8 cellular contexts compared by ENCODE assay signal in the genomic region with DNA sequence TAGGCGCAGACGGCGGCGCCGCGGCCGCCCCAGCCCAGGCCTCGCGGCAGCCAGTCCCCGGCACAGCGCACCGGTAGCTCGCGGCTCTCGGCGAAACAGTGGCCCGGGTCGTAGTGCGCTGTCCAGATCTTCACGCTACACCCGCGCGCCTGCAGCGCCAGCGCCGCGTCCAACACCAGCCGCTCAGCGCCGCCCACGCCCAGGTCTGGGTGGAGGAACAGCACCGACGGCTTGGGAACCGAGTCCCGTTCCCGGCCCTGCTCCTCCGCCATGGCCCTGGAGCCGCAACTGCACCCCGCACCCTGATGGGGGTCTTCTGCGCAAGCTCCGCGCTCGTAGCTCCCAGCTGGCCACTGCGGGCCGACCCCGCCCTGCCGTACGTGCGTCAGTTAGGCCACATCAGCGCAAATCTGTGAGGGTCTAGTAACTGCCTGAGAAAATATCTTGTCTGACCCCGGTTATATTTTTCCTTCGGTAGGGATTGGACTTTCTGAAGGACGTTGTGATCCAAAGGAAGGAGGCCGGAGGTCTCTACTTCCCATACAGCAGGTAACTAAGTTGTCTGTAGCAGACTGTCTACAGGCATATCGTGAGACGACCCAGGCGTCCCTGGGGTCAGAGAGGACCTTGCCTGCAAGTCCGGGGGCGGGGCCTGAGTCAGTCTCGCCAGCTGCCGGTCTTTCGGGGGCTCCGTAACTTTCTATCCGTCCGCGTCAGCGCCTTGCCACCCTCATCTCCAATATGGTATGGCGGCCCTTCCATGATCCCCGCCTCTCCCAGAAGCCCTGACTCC. TPM values are rescaled to one million over a fixed set of nuclear protein-coding genes. Genes with fewer than 3 reads are reported as not detected.
DNase-seq lines count a peak whose midpoint lies in the region; ATAC-seq and TF ChIP-seq lines count a peak whose summit lies in the region.

A gene with protein sequence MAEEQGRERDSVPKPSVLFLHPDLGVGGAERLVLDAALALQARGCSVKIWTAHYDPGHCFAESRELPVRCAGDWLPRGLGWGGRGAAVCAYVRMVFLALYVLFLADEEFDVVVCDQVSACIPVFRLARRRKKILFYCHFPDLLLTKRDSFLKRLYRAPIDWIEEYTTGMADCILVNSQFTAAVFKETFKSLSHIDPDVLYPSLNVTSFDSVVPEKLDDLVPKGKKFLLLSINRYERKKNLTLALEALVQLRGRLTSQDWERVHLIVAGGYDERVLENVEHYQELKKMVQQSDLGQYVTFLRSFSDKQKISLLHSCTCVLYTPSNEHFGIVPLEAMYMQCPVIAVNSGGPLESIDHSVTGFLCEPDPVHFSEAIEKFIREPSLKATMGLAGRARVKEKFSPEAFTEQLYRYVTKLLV (minus strand): TSS at position 320 of the 793 bp plus-strand sequence. CDS start 48 bp downstream, at position 272.
A gene (plus strand): TSS at position 660 of the 793 bp plus-strand sequence. CDS start 82 bp downstream, at position 742.

- CTCF ChIA-PET in SK-N-SH (lab: Yijun Ruan, JAX) = interaction anchor here (0.9 to 3.5 kb wide), 5 partner anchors 11 to 58 kb away, joined by 3 to 33 read pairs (median 8); no protein-coding TSS in a partner anchor

- H3K36me3 ChIP-seq in SK-N-SH (replicated peaks in 1 of 2; ENCODE audit: control insufficient read depth in 1 of 2, insufficient read depth in 2 of 2, low read length in 1 of 2) = peaks cover 42 to 44% of the 10 kb centered on the region in 2 experiments
- peaks cover 14% of the 10 kb centered on the region for H3K36me3 ChIP-seq in suprapubic skin

- H3K4me3 ChIP-seq in SK-N-SH (ENCODE audit: low read depth in 2 of 2, low read length in 1 of 2) (peak within 1 kb of the TSS; percentile 91 to 99), suprapubic skin (peak within 1 kb of the TSS; percentile 86)

- H3F3A ChIP-seq in SK-N-SH (replicated peaks; ENCODE audit: insufficient read depth) = peaks cover 8% of the 10 kb centered on the region

- H4K20me1 ChIP-seq in SK-N-SH (ENCODE audit: insufficient read depth) = peaks cover 45% of the 10 kb centered on the region

- WGBS in SK-N-SH (ENCODE audit: low lambda C conversion rate) = 0% methylated on average over 15 of the region's 69 CpGs
- WGBS in suprapubic skin = under 1% methylated on average over 23 of the region's 69 CpGs

- peaks cover 37% of the 10 kb centered on the region for H3K36me3 Mint-ChIP-seq in activated naive CD4-positive, alpha-beta T cell treated with anti-CD3 and anti-CD28 coated beads, Interleukin-2, amount 50 U/mL, for 24 hours

- TF ChIP-seq EP300 in SK-N-SH (IDR thresholded peaks at IDR 0.05; ENCODE audit: borderline replicate concordance in 1 of 2, low read depth in 1 of 2, low read length in 1 of 2) (no peak), suprapubic skin (IDR thresholded peaks at IDR 0.05) (no peak)

- H3K4me1 ChIP-seq in SK-N-SH (ENCODE audit: control insufficient read depth in 1 of 2, insufficient read depth in 2 of 2, low read depth in 1 of 2, low read length in 1 of 2) (peaks cover 11 to 12% of the 10 kb centered on the region in 2 experiments), suprapubic skin (peaks cover 49% of the 10 kb centered on the region)

- no peaks in the 10 kb centered on the region for H3K9me3 ChIP-seq in SK-N-SH
- H3K9me3 ChIP-seq in suprapubic skin = no peaks in the 10 kb centered on the region

- peak within 1 kb of the TSS; percentile 99 for H3K4me3 Mint-ChIP-seq in activated naive CD4-positive, alpha-beta T cell treated with anti-CD3 and anti-CD28 coated beads, Interleukin-2, amount 50 U/mL, for 24 hours

- ATAC-seq in HG02571 (IDR thresholded peaks at IDR 0.05; ENCODE audit: unreplicated experiment) = peak; percentile 89

- no peak for TF ChIP-seq RAD21 in SK-N-SH (IDR thresholded peaks at IDR 0.05; ENCODE audit: low read length)

- H3K27me3 ChIP-seq in SK-N-SH (ENCODE audit: insufficient read depth) (no peaks in the 10 kb centered on the region), suprapubic skin (no peaks in the 10 kb centered on the region)

- TF ChIP-seq POLR2A in suprapubic skin (IDR thresholded peaks at IDR 0.05) = peak in 1 of 2 donors; percentile 55

- H2AFZ ChIP-seq in SK-N-SH (ENCODE audit: low read depth) = peak within 1 kb of the TSS; percentile 89

- H3K27ac Mint-ChIP-seq in activated naive CD4-positive, alpha-beta T cell treated with anti-CD3 and anti-CD28 coated beads, Interleukin-2, amount 50 U/mL, for 24 hours = peak within 1 kb of the TSS; percentile 100

- peaks cover 95% of the 10 kb centered on the region for H3K79me2 ChIP-seq in SK-N-SH (ENCODE audit: insufficient read depth)

- TF ChIP-seq CTCF in SK-N-SH (IDR thresholded peaks at IDR 0.05) (no peak), suprapubic skin (IDR thresholded peaks at IDR 0.05) (no peak)

- POLR2A ChIA-PET in SK-N-SH (lab: Yijun Ruan, JAX) = interaction anchor here (0.6 to 1.2 kb wide), 6 partner anchors 10 to 850 kb away, joined by 3 to 5 read pairs (median 4); a partner anchor contains a TSS

- DNase-seq in GM04504 (ENCODE audit: low read depth) (peak; percentile 87), NCI-H1048 (lab: John Stamatoyannopoulos, UW) (peak; percentile 82), SK-N-SH (peak; percentile 97), globus pallidus (ENCODE audit: low spot score) (peak; percentile 93), nucleus accumbens (lab: John Stamatoyannopoulos, UW) (peak; percentile 77 to 97 (median 92)), suprapubic skin (ENCODE audit: low spot score in 2 of 2) (peak; percentile 95 to 98)

- no peaks in the 10 kb centered on the region for H3K27me3 Mint-ChIP-seq in activated naive CD4-positive, alpha-beta T cell treated with anti-CD3 and anti-CD28 coated beads, Interleukin-2, amount 50 U/mL, for 24 hours

- H3K4me1 Mint-ChIP-seq in activated naive CD4-positive, alpha-beta T cell treated with anti-CD3 and anti-CD28 coated beads, Interleukin-2, amount 50 U/mL, for 24 hours = peaks cover 79% of the 10 kb centered on the region

- H3K27ac ChIP-seq in SK-N-SH (ENCODE audit: low read depth in 2 of 2, low read length in 1 of 2) (peak within 1 kb of the TSS; percentile 97 to 99), suprapubic skin (peak within 1 kb of the TSS; percentile 89)

- H3K9me3 Mint-ChIP-seq in activated naive CD4-positive, alpha-beta T cell treated with anti-CD3 and anti-CD28 coated beads, Interleukin-2, amount 50 U/mL, for 24 hours = no peaks in the 10 kb centered on the region

- no peaks in the 10 kb centered on the region for H3K9me2 ChIP-seq in SK-N-SH

- peak within 1 kb of the TSS; percentile 89 for H3K4me2 ChIP-seq in SK-N-SH

- peak within 1 kb of the TSS; percentile 98 for H3K9ac ChIP-seq in SK-N-SH

TF ChIP-seq in SK-N-SH, 30 proteins besides CTCF, POLR2A, EP300 and RAD21 (continues in another document):
- TF ChIP-seq MXI1 (IDR thresholded peaks at IDR 0.05; ENCODE audit: low read depth, low read length) (peak; percentile 62), POLR2AphosphoS5 (IDR thresholded peaks at IDR 0.05; ENCODE audit: low read depth, low read length) (peak; percentile 94), FOXM1 (IDR thresholded peaks at IDR 0.05; ENCODE audit: low read depth) (0 out of 2 replicates have a peak, but pooled peaks have one; percentile 18), FOXJ3 (CRISPR knock-in tag; IDR thresholded peaks at IDR 0.05) (no peak), CHD2 (IDR thresholded peaks at IDR 0.05; ENCODE audit: low read length, partially characterized antibody) (no peak), YY1 (IDR thresholded peaks at IDR 0.05; ENCODE audit: low read depth) (peak; percentile 83)
- TF ChIP-seq, protein P1, sequence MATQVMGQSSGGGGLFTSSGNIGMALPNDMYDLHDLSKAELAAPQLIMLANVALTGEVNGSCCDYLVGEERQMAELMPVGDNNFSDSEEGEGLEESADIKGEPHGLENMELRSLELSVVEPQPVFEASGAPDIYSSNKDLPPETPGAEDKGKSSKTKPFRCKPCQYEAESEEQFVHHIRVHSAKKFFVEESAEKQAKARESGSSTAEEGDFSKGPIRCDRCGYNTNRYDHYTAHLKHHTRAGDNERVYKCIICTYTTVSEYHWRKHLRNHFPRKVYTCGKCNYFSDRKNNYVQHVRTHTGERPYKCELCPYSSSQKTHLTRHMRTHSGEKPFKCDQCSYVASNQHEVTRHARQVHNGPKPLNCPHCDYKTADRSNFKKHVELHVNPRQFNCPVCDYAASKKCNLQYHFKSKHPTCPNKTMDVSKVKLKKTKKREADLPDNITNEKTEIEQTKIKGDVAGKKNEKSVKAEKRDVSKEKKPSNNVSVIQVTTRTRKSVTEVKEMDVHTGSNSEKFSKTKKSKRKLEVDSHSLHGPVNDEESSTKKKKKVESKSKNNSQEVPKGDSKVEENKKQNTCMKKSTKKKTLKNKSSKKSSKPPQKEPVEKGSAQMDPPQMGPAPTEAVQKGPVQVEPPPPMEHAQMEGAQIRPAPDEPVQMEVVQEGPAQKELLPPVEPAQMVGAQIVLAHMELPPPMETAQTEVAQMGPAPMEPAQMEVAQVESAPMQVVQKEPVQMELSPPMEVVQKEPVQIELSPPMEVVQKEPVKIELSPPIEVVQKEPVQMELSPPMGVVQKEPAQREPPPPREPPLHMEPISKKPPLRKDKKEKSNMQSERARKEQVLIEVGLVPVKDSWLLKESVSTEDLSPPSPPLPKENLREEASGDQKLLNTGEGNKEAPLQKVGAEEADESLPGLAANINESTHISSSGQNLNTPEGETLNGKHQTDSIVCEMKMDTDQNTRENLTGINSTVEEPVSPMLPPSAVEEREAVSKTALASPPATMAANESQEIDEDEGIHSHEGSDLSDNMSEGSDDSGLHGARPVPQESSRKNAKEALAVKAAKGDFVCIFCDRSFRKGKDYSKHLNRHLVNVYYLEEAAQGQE (IDR thresholded peaks at IDR 0.05; ENCODE audit: low read depth, low read length) = peak; percentile 42

RNA-seq across cellular contexts. Expression of the first gene that starts in this region (rescaled TPM):
- 31.6 and 35.6 TPM in 2 replicates for polyA plus RNA-seq in SK-N-SH (2012; rRNA removed)
- 33.3 and 33.7 TPM in 2 replicates for polyA plus RNA-seq in SK-N-SH (2012; cell fraction: cytosol; rRNA removed)
- polyA plus RNA-seq in SK-N-SH (2012; cell fraction: nucleus; rRNA removed) = 29.3 and 39.1 TPM in 2 replicates
- 10 to 100 TPM; 26.4 to 33.0 (median 31.5) TPM for total RNA-seq in suprapubic skin

RNA-seq across cellular contexts. Expression of the second gene that starts in this region (rescaled TPM):
- polyA plus RNA-seq in SK-N-SH (2012; rRNA removed) = 154 and 174 TPM in 2 replicates
- polyA plus RNA-seq in SK-N-SH (2012; cell fraction: cytosol; rRNA removed) = 165 and 169 TPM in 2 replicates
- polyA plus RNA-seq in SK-N-SH (2012; cell fraction: nucleus; rRNA removed) = 63.5 and 75.2 TPM in 2 replicates
- total RNA-seq in suprapubic skin = 100 to 1,000 TPM in 1 of 4 donors, 10 to 100 TPM in 3; 66.5 to 134 (median 84.9) TPM

Comparison
In these comparisons a context has a peak if more than half of its experiments do, and no peak if none do; other contexts are left out.
1. Peak in every context shown above with its lines: DNase-seq, ATAC-seq, H3K4me3 ChIP-seq and H3K27ac ChIP-seq.